18 cellular contexts compared by ENCODE assay signal in the genomic region with DNA sequence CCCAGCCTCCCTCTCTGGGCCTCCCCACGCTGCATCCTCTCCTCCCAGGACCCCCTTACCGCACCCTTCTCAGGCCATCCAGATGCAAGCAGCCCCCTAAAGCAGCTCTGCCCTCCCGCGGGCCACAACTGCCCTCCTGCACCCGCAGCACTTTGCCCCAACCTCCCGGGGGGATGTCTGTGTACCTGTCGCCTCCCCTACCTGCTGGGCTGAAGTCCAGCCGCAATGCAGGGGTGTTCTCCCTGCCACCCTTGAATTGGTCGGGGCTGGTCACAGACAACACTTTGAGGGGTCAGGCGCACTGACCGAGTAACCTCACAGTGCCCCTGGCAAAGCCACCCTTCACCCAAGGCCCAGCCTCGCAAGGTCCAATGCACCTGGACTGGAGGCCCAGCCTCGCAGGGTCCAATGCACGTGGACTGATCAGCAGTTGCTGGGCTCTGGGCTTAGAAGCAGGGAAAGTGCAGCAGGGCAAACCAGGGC. TPM values are rescaled to one million over a fixed set of nuclear protein-coding genes. Genes with fewer than 3 reads are reported as not detected.
DNase-seq lines count a peak whose midpoint lies in the region; ATAC-seq and TF ChIP-seq lines count a peak whose summit lies in the region.
"Had no signal": no experiment of that assay in that cellular context is flagged by ENCODE, and none has a peak within 500 bp of the region (broad histone marks: within the 10 kb centered on the region; RNA-seq: fewer than 3 reads in every experiment).

No MANE protein-coding gene starts in this region.

- H3K4me3 ChIP-seq in gastroesophageal sphincter = no peak overlapping the region
- no peak overlapping the region for H3K4me3 ChIP-seq in transverse colon

- no peak for TF ChIP-seq EP300 in gastroesophageal sphincter (IDR thresholded peaks at IDR 0.05)
- no peak for TF ChIP-seq EP300 in transverse colon (IDR thresholded peaks at IDR 0.05; ENCODE audit: low read depth)

- H3K9me3 ChIP-seq in gastroesophageal sphincter (no peaks in the 10 kb centered on the region), transverse colon (no peaks in the 10 kb centered on the region)

- no peak for TF ChIP-seq CTCF in VCaP (conservative IDR thresholded peaks at IDR 0.05)
- TF ChIP-seq CTCF in gastroesophageal sphincter (IDR thresholded peaks at IDR 0.05) = no peak
- no peak for TF ChIP-seq CTCF in transverse colon (IDR thresholded peaks at IDR 0.05)

- H3K4me1 ChIP-seq in gastroesophageal sphincter (peaks cover 0 to 35% (median 0%) of the 10 kb centered on the region in 3 donors), transverse colon (peaks cover 0 to 17% (median 13%) of the 10 kb centered on the region in 4 donors)

- DNase-seq in posterior vena cava (ENCODE audit: low spot score) (peak; percentile 78), transverse colon (peak; percentile 5), medulla oblongata (ENCODE audit: extremely low spot score) (no peak)
- DNase-seq: DMS79 treated with DMSO at 0.1 percent for 48 hours, H9, MV-4-11, NCI-H1417, NCI-H187 treated with DMSO at 0.1 percent for 48 hours, NCI-H226, NCI-H524 had no signal

- H3K27me3 ChIP-seq in gastroesophageal sphincter (no peaks in the 10 kb centered on the region), transverse colon (no peaks in the 10 kb centered on the region)

- TF ChIP-seq POLR2A in gastroesophageal sphincter (IDR thresholded peaks at IDR 0.05) (no peak), transverse colon (IDR thresholded peaks at IDR 0.05) (no peak)

- intact Hi-C loops in posterior vena cava (cut with DNase I) = no loop called here
- intact Hi-C loops in transverse colon (cut with DNase I; ENCODE audit: low total_unique reads) = no loop called here

- peak overlapping the region; percentile 97; the same call in 1 of the 2 replicates for H3K27ac ChIP-seq in VCaP
- H3K27ac ChIP-seq in gastroesophageal sphincter = peak overlapping the region in 3 of 4 donors; percentile 34 to 73 (median 68)
- no peak overlapping the region for H3K27ac ChIP-seq in transverse colon
- H3K27ac ChIP-seq: KMS-11 had no signal

- ATAC-seq in gastroesophageal sphincter (peak; percentile 8), GM21381 (IDR thresholded peaks at IDR 0.05; ENCODE audit: unreplicated experiment) (no peak), HG03039 (IDR thresholded peaks at IDR 0.05; ENCODE audit: unreplicated experiment) (no peak)

- in situ Hi-C loops in transverse colon (cut with MboI; ENCODE audit: low pct_ligation_motif_present in 1 of 4, low pct_unique_long_range_greater_than_20kb in 1 of 4, low sequenced_read_pairs in 3 of 4) = no loop called here

- no peaks in the 10 kb centered on the region for H3K36me3 ChIP-seq in gastroesophageal sphincter
- H3K36me3 ChIP-seq in transverse colon = no peaks in the 10 kb centered on the region

- 95 to 100% methylated on average over 1 to 6 of the region's 14 CpGs for WGBS in gastroesophageal sphincter (ENCODE audit: low coverage in 1 of 2), 2 donors
- WGBS in transverse colon (ENCODE audit: low coverage in 1 of 2), 2 donors = 80 to 100% methylated on average over 1 to 11 of the region's 14 CpGs

RNA-seq across cellular contexts. Expression of gene CALML5, which starts 8.3 kb away (rescaled TPM):
- total RNA-seq in gastroesophageal sphincter = not detected
- not detected for total RNA-seq in posterior vena cava
- not detected for total RNA-seq in transverse colon
- total RNA-seq: G401, H9, RPMI7951 had no signal

RNA-seq across cellular contexts. Expression of gene CALML3, which starts 17.1 kb away (rescaled TPM):
- 10 to 100 TPM in 1 of 4 donors, 1 to 10 TPM in 1, under 1 TPM in 1, not detected in 1; 0.13 to 19.4 (median 1.9) TPM for total RNA-seq in gastroesophageal sphincter
- not detected for total RNA-seq in posterior vena cava
- not detected for total RNA-seq in transverse colon
- total RNA-seq: G401, H9, HT-29, RPMI7951 had no signal

Comparison
In these comparisons a context has a peak if more than half of its experiments do, and no peak if none do; other contexts are left out.
1. H3K27ac ChIP-seq: peak in VCaP (single experiment) and gastroesophageal sphincter (3 of 4); none in transverse colon (0 of 4).